Comparison of ENCODE assay signal across 22 cellular contexts in the genomic region with DNA sequence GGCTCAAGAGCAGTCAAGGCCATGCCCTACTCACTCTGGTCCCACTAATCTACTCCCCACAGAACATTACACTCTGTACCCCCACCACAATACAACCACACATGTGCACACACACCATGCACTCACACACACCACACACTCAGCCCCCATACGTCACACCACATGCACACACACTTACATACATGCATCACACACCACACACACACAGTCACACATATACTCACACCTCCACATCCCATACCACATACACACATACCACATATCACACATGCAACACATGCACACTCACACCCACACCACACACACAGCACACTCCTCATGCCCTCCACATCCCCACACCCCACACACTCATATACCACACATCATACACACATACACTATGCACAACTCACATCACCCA.
"Had no signal": no experiment of that assay in that cellular context is flagged by ENCODE, and none has a peak within 500 bp of the region (broad histone marks: within the 10 kb centered on the region; RNA-seq: fewer than 3 reads in every experiment).

No MANE protein-coding gene starts in this region.

- H3K27ac ChIP-seq: heart right ventricle, psoas muscle, spleen, testis, tibial nerve had no signal

- H3K9me3 ChIP-seq: heart right ventricle, psoas muscle, spleen, testis, tibial nerve had no signal

- ATAC-seq: esophagus mucosa; heart right ventricle; left lobe of liver; psoas muscle; sciatic nerve; stimulated activated naive CD8-positive, alpha-beta T cell treated with anti-CD3 and anti-CD28 coated beads, Interleukin-15, amount 100 ng/mL, for 72 hours had no signal

- H3K36me3 ChIP-seq: heart right ventricle, spleen, tibial nerve had no signal

- H3K4me1 ChIP-seq: heart right ventricle, psoas muscle, spleen, testis, tibial nerve had no signal

- H3K4me3 Mint-ChIP-seq: nephron; stimulated activated naive B cell treated with anti-CD40 and anti-IgM and Interleukin-4, amounts not matched to agents 10 μg/mL and 1 μg/mL and 100 μg/mL, for 72 hours; stimulated activated naive CD8-positive, alpha-beta T cell treated with anti-CD3 and anti-CD28 coated beads, Interleukin-15, amount 100 ng/mL, for 72 hours had no signal

- H3K9me3 Mint-ChIP-seq: nephron; stimulated activated naive B cell treated with anti-CD40 and anti-IgM and Interleukin-4, amounts not matched to agents 10 μg/mL and 1 μg/mL and 100 μg/mL, for 72 hours; stimulated activated naive CD8-positive, alpha-beta T cell treated with anti-CD3 and anti-CD28 coated beads, Interleukin-15, amount 100 ng/mL, for 72 hours had no signal

- H3K36me3 Mint-ChIP-seq: stimulated activated naive B cell treated with anti-CD40 and anti-IgM and Interleukin-4, amounts not matched to agents 10 μg/mL and 1 μg/mL and 100 μg/mL, for 72 hours had no signal

- H3K4me1 Mint-ChIP-seq: stimulated activated naive CD8-positive, alpha-beta T cell treated with anti-CD3 and anti-CD28 coated beads, Interleukin-15, amount 100 ng/mL, for 72 hours had no signal

- H3K4me3 ChIP-seq: heart right ventricle, psoas muscle, spleen, testis, tibial nerve had no signal

- DNase-seq: effector memory CD4-positive, alpha-beta T cell; heart right ventricle; hypothalamus; mammary epithelial cell; midbrain; psoas muscle; retina; spleen; stimulated activated CD4-positive, alpha-beta T cell treated with anti-CD3 and anti-CD28 coated beads, Interleukin-15, amount 100 ng/mL, for 24 hours; stimulated activated CD4-positive, alpha-beta T cell treated with anti-CD3 and anti-CD28 coated beads, Interleukin-1b, Interleukin-23, amount 100 ng/mL, for 48 hours; stimulated activated CD4-positive, alpha-beta T cell treated with anti-CD3 and anti-CD28 coated beads, Interleukin-4, amount 100 ng/mL, for 24 hours; stimulated activated naive B cell treated with anti-CD40 and anti-IgM and Interleukin-4, amounts not matched to agents 10 μg/mL and 1 μg/mL and 100 μg/mL, for 72 hours; stimulated activated naive CD8-positive, alpha-beta T cell treated with anti-CD3 and anti-CD28 coated beads, Interleukin-15, amount 100 ng/mL, for 72 hours; testis had no signal

- H3K27me3 ChIP-seq: testis, tibial nerve had no signal

- H3K27ac Mint-ChIP-seq: nephron; stimulated activated naive B cell treated with anti-CD40 and anti-IgM and Interleukin-4, amounts not matched to agents 10 μg/mL and 1 μg/mL and 100 μg/mL, for 72 hours; stimulated activated naive CD8-positive, alpha-beta T cell treated with anti-CD3 and anti-CD28 coated beads, Interleukin-15, amount 100 ng/mL, for 72 hours had no signal

- FAIRE-seq: endometrium, frontal cortex, islet of Langerhans had no signal
